In genomic region chr4:8285143-8285975, GRCh38 we compare ENCODE assay signal across 21 cellular contexts. TPM values are rescaled to one million over a fixed set of nuclear protein-coding genes. Genes with fewer than 3 reads are reported as not detected.
"Had no signal": no experiment of that assay in that cellular context is flagged by ENCODE, and none has a peak within 500 bp of the region (broad histone marks: within the 10 kb centered on the region; RNA-seq: fewer than 3 reads in every experiment).

No MANE protein-coding gene starts in this region.

- H3K9me3 Mint-ChIP-seq: activated CD4-positive, alpha-beta T cell treated with anti-CD3 and anti-CD28 coated beads, Interleukin-2, amount 10 ng/mL, durations not matched to agents 24 days and 14 days; activated naive CD4-positive, alpha-beta T cell treated with anti-CD3 and anti-CD28 coated beads, Interleukin-2, amount 50 U/mL, for 24 hours; brain; dendritic cell treated with granulocyte-macrophage colony-stimulating factor and Interleukin-4, amounts not matched to agents 40 ng/mL and 50 ng/mL, for 4 days; effector memory CD8-positive, alpha-beta T cell; memory B cell; naive thymus-derived CD8-positive, alpha-beta T cell; stimulated activated effector memory CD8-positive, alpha-beta T cell treated with anti-CD3 and anti-CD28 coated beads, Interleukin-12 subunit alpha, Interleukin-12 subunit beta, amount 100 ng/mL, for 72 hours had no signal

- DNase-seq: activated CD4-positive, alpha-beta T cell treated with anti-CD3 and anti-CD28 coated beads, Interleukin-2, amount 10 ng/mL, durations not matched to agents 24 days and 14 days; activated CD4-positive, CD25-positive, alpha-beta regulatory T cell; activated CD8-positive, alpha-beta memory T cell treated with anti-CD3 and anti-CD28 coated beads, Interleukin-2, amount 50 U/mL, for 4 hours; activated CD8-positive, alpha-beta T cell treated with anti-CD3 and anti-CD28 coated beads, Interleukin-2, amount 10 ng/mL, durations not matched to agents 7 days and 5 days; activated effector memory CD4-positive, alpha-beta T cell treated with anti-CD3 and anti-CD28 coated beads, Interleukin-2, amount 50 U/mL, for 16 hours; activated T-cell treated with anti-CD3 and anti-CD28 coated beads, Interleukin-2, amount 50 U/mL, for 48 hours; amniotic stem cell; cerebellar nuclear complex; effector memory CD8-positive, alpha-beta T cell; foreskin keratinocyte; head of caudate nucleus; occipital lobe; uterus had no signal

- H3K36me3 Mint-ChIP-seq: activated naive CD4-positive, alpha-beta T cell treated with anti-CD3 and anti-CD28 coated beads, Interleukin-2, amount 50 U/mL, for 24 hours; brain; memory B cell; naive thymus-derived CD8-positive, alpha-beta T cell had no signal

- H3K4me1 Mint-ChIP-seq: activated CD4-positive, alpha-beta T cell treated with anti-CD3 and anti-CD28 coated beads, Interleukin-2, amount 10 ng/mL, durations not matched to agents 24 days and 14 days; activated naive CD4-positive, alpha-beta T cell treated with anti-CD3 and anti-CD28 coated beads, Interleukin-2, amount 50 U/mL, for 24 hours had no signal

- H3K36me3 ChIP-seq: tibial nerve, uterus had no signal

- H3K9me3 ChIP-seq: tibial nerve, uterus had no signal

- H3K27me3 ChIP-seq: tibial nerve, uterus had no signal

- ATAC-seq: activated CD8-positive, alpha-beta T cell treated with anti-CD3 and anti-CD28 coated beads, Interleukin-2, amount 10 ng/mL, durations not matched to agents 7 days and 5 days; effector memory CD8-positive, alpha-beta T cell; foreskin keratinocyte; left lobe of liver; naive thymus-derived CD8-positive, alpha-beta T cell; stimulated activated effector memory CD8-positive, alpha-beta T cell treated with anti-CD3 and anti-CD28 coated beads, Interleukin-12 subunit alpha, Interleukin-12 subunit beta, amount 100 ng/mL, for 72 hours had no signal

- H3K4me3 Mint-ChIP-seq: activated CD4-positive, alpha-beta T cell treated with anti-CD3 and anti-CD28 coated beads, Interleukin-2, amount 10 ng/mL, durations not matched to agents 24 days and 14 days; activated CD8-positive, alpha-beta T cell treated with anti-CD3 and anti-CD28 coated beads, Interleukin-2, amount 10 ng/mL, durations not matched to agents 7 days and 5 days; activated naive CD4-positive, alpha-beta T cell treated with anti-CD3 and anti-CD28 coated beads, Interleukin-2, amount 50 U/mL, for 24 hours; brain; dendritic cell treated with granulocyte-macrophage colony-stimulating factor and Interleukin-4, amounts not matched to agents 40 ng/mL and 50 ng/mL, for 4 days; effector memory CD8-positive, alpha-beta T cell; memory B cell; naive thymus-derived CD8-positive, alpha-beta T cell; stimulated activated effector memory CD8-positive, alpha-beta T cell treated with anti-CD3 and anti-CD28 coated beads, Interleukin-12 subunit alpha, Interleukin-12 subunit beta, amount 100 ng/mL, for 72 hours had no signal

- H3K4me1 ChIP-seq: foreskin keratinocyte, uterus had no signal

- H3K27ac Mint-ChIP-seq: activated CD4-positive, alpha-beta T cell treated with anti-CD3 and anti-CD28 coated beads, Interleukin-2, amount 10 ng/mL, durations not matched to agents 24 days and 14 days; activated CD8-positive, alpha-beta T cell treated with anti-CD3 and anti-CD28 coated beads, Interleukin-2, amount 10 ng/mL, durations not matched to agents 7 days and 5 days; activated naive CD4-positive, alpha-beta T cell treated with anti-CD3 and anti-CD28 coated beads, Interleukin-2, amount 50 U/mL, for 24 hours; dendritic cell treated with granulocyte-macrophage colony-stimulating factor and Interleukin-4, amounts not matched to agents 40 ng/mL and 50 ng/mL, for 4 days; effector memory CD8-positive, alpha-beta T cell; memory B cell; naive thymus-derived CD8-positive, alpha-beta T cell; stimulated activated effector memory CD8-positive, alpha-beta T cell treated with anti-CD3 and anti-CD28 coated beads, Interleukin-12 subunit alpha, Interleukin-12 subunit beta, amount 100 ng/mL, for 72 hours had no signal

- H3K27ac ChIP-seq: foreskin keratinocyte, tibial nerve, uterus had no signal

- H3K27me3 Mint-ChIP-seq: activated CD4-positive, alpha-beta T cell treated with anti-CD3 and anti-CD28 coated beads, Interleukin-2, amount 10 ng/mL, durations not matched to agents 24 days and 14 days; activated naive CD4-positive, alpha-beta T cell treated with anti-CD3 and anti-CD28 coated beads, Interleukin-2, amount 50 U/mL, for 24 hours; dendritic cell treated with granulocyte-macrophage colony-stimulating factor and Interleukin-4, amounts not matched to agents 40 ng/mL and 50 ng/mL, for 4 days; naive thymus-derived CD8-positive, alpha-beta T cell had no signal

- H3K4me3 ChIP-seq: tibial nerve, uterus had no signal

RNA-seq across cellular contexts. Expression of gene HTRA3, which starts 15.8 kb away (rescaled TPM):
- total RNA-seq: activated CD4-positive, alpha-beta T cell treated with anti-CD3 and anti-CD28 coated beads, Interleukin-2, amount 10 ng/mL, durations not matched to agents 24 days and 14 days; activated CD8-positive, alpha-beta T cell treated with anti-CD3 and anti-CD28 coated beads, Interleukin-2, amount 10 ng/mL, durations not matched to agents 7 days and 5 days; foreskin keratinocyte; naive thymus-derived CD8-positive, alpha-beta T cell had no signal
- polyA plus RNA-seq: foreskin keratinocyte; naive thymus-derived CD8-positive, alpha-beta T cell had no signal
